In genomic region chr2:105573490-105573889, GRCh38 we compare ENCODE assay signal across 25 cellular contexts.
DNase-seq lines count a peak whose midpoint lies in the region; ATAC-seq, FAIRE-seq and TF ChIP-seq lines count a peak whose summit lies in the region.
"Had no signal": no experiment of that assay in that cellular context is flagged by ENCODE, and none has a peak within 500 bp of the region (broad histone marks: within the 10 kb centered on the region; RNA-seq: fewer than 3 reads in every experiment).

No MANE protein-coding gene starts in this region.

- dilution Hi-C loops in keratinocyte (cut with MboI; ENCODE audit: extremely low pct_ligation_motif_present, low sequenced_read_pairs), result loop anchor here (25.0 kb wide), 1 partner anchor 189 kb away; no protein-coding TSS in a partner anchor

- TF ChIP-seq EP300 in transverse colon (IDR thresholded peaks at IDR 0.05; ENCODE audit: low read depth), result no peak

- H3K27me3 ChIP-seq in keratinocyte (ENCODE audit: control insufficient read depth, extremely low read depth, insufficient read depth, low read length) (no peaks in the 10 kb centered on the region), transverse colon (no peaks in the 10 kb centered on the region)
- H3K27me3 ChIP-seq: brain microvascular endothelial cell, colonic mucosa, neural progenitor cell, vagina had no signal

- TF ChIP-seq CTCF in keratinocyte (optimal IDR thresholded peaks at IDR 0.05 in 1 of 3, IDR thresholded peaks at IDR 0.05 in 1 of 3, conservative IDR thresholded peaks at IDR 0.05 in 1 of 3; ENCODE audit: extremely low read depth in 1 of 3, insufficient read depth in 2 of 3, low read length in 3 of 3) (no peak), transverse colon (IDR thresholded peaks at IDR 0.05) (no peak)

- WGBS in transverse colon (ENCODE audit: low coverage in 1 of 2), 2 donors, result 18 to 41% methylated on average over 2 to 5 of the region's 5 CpGs

- peak overlapping the region; percentile 63 for H3K4me3 Mint-ChIP-seq in T-helper 17 cell
- H3K4me3 Mint-ChIP-seq: activated CD4-positive, alpha-beta memory T cell treated with anti-CD3 and anti-CD28 coated beads for 36 hours; endodermal cell; IgD-negative memory B cell; neural progenitor cell had no signal

- H2AFZ ChIP-seq in keratinocyte (ENCODE audit: control insufficient read depth, low read length), result no peak overlapping the region
- H2AFZ ChIP-seq: neural progenitor cell had no signal

- no peak overlapping the region for H3K9ac ChIP-seq in keratinocyte (ENCODE audit: control insufficient read depth, extremely low read depth, insufficient read depth, low read length)
- H3K9ac ChIP-seq: neural progenitor cell had no signal

- H3K4me3 ChIP-seq in keratinocyte (ENCODE audit: control insufficient read depth in 2 of 3, extremely low read depth in 1 of 3, insufficient read depth in 2 of 3, low read depth in 1 of 3, low read length in 3 of 3) (no peak overlapping the region), transverse colon (no peak overlapping the region)
- H3K4me3 ChIP-seq: colonic mucosa, heart left ventricle, left lung, neural progenitor cell, psoas muscle, vagina had no signal

- H3K4me1 ChIP-seq in keratinocyte (ENCODE audit: control insufficient read depth, extremely low read depth, insufficient read depth, low read length), result peaks cover 5% of the 10 kb centered on the region
- H3K4me1 ChIP-seq in transverse colon, result peaks cover 0 to 37% (median 11%) of the 10 kb centered on the region in 4 donors
- H3K4me1 ChIP-seq: left lung, psoas muscle had no signal

- no peak for FAIRE-seq in keratinocyte (lab: Jason Lieb, UNC)

- peaks cover 6% of the 10 kb centered on the region for H3K36me3 Mint-ChIP-seq in T-helper 17 cell (ENCODE audit: low read depth)
- H3K36me3 Mint-ChIP-seq: activated CD4-positive, alpha-beta memory T cell treated with anti-CD3 and anti-CD28 coated beads for 36 hours; IgD-negative memory B cell; neural progenitor cell had no signal

- H3K9me3 ChIP-seq in T-helper 17 cell (ENCODE audit: control insufficient read depth, low read length, poor library complexity, severe bottlenecking), result no peaks in the 10 kb centered on the region
- no peaks in the 10 kb centered on the region for H3K9me3 ChIP-seq in keratinocyte (ENCODE audit: control insufficient read depth, low read depth, low read length)
- no peaks in the 10 kb centered on the region for H3K9me3 ChIP-seq in transverse colon
- H3K9me3 ChIP-seq: colonic mucosa, heart left ventricle, left lung, psoas muscle, vagina had no signal

- peak; percentile 33 for DNase-seq in activated effector memory CD4-positive, alpha-beta T cell treated with anti-CD3 and anti-CD28 coated beads, Interleukin-2, amount 50 U/mL, for 16 hours
- DNase-seq in activated effector memory CD4-positive, alpha-beta T cell treated with Interleukin-2 at 50 U/mL for 16 hours, result no peak
- no peak for DNase-seq in T-helper 17 cell
- no peak for DNase-seq in keratinocyte (ENCODE audit: low read depth, low spot score)
- DNase-seq in transverse colon, result no peak
- no peak for DNase-seq in T-helper 9 cell
- DNase-seq: ACHN; activated CD4-positive, alpha-beta memory T cell treated with anti-CD3 and anti-CD28 coated beads for 36 hours; brain microvascular endothelial cell; colonic mucosa; endodermal cell; GDM1; heart left ventricle; left lung; NCI-H187; NCI-H2227 treated with DMSO at 0.1 percent for 48 hours; psoas muscle; stimulated activated CD8-positive, alpha-beta memory T cell treated with anti-CD3 and anti-CD28 coated beads, Interleukin-4, amount 100 ng/mL, for 48 hours; WERI-Rb-1 had no signal

- H3K36me3 ChIP-seq in keratinocyte (ENCODE audit: control insufficient read depth in 2 of 2, extremely low read depth in 1 of 2, insufficient read depth in 2 of 2, low read length in 2 of 2) (no peaks in the 10 kb centered on the region), transverse colon (no peaks in the 10 kb centered on the region)
- H3K36me3 ChIP-seq: brain microvascular endothelial cell, colonic mucosa, heart left ventricle, left lung, neural progenitor cell, vagina, WERI-Rb-1 had no signal

- no peaks in the 10 kb centered on the region for H3K79me2 ChIP-seq in keratinocyte (ENCODE audit: control insufficient read depth, insufficient read depth, low read length)

- peak overlapping the region; percentile 82 for H3K27ac Mint-ChIP-seq in T-helper 17 cell
- H3K27ac Mint-ChIP-seq: activated CD4-positive, alpha-beta memory T cell treated with anti-CD3 and anti-CD28 coated beads for 36 hours; endodermal cell; IgD-negative memory B cell; neural progenitor cell had no signal

- H3K27ac ChIP-seq in keratinocyte (ENCODE audit: control insufficient read depth, insufficient read depth, low read length) (no peak overlapping the region), transverse colon (peak overlapping the region; percentile 10 to 39 (median 26))
- H3K27ac ChIP-seq: brain microvascular endothelial cell, C4-2B, colonic mucosa, heart left ventricle, left lung, neural progenitor cell, psoas muscle, vagina, WERI-Rb-1 had no signal

- peaks cover 29% of the 10 kb centered on the region for H3K27me3 Mint-ChIP-seq in T-helper 17 cell

- H3K4me1 Mint-ChIP-seq in T-helper 17 cell, result peaks cover 33% of the 10 kb centered on the region

- TF ChIP-seq POLR2A in transverse colon (IDR thresholded peaks at IDR 0.05), result no peak

- in situ Hi-C loops in transverse colon (cut with MboI; ENCODE audit: low pct_ligation_motif_present in 1 of 4, low pct_unique_long_range_greater_than_20kb in 1 of 4, low sequenced_read_pairs in 3 of 4), result loop anchor here in 1 of 4 donors (25.0 kb wide), 1 partner anchor 314 kb away; no protein-coding TSS in a partner anchor

- no peaks in the 10 kb centered on the region for H4K20me1 ChIP-seq in keratinocyte (ENCODE audit: control insufficient read depth, extremely low read depth, insufficient read depth, low read length)

- ATAC-seq in T-helper 17 cell, result peak; percentile 35
- no peak for ATAC-seq in GM21515 (IDR thresholded peaks at IDR 0.05; ENCODE audit: unreplicated experiment)
- no peak for ATAC-seq in HG03280 (IDR thresholded peaks at IDR 0.05; ENCODE audit: unreplicated experiment)
- ATAC-seq: heart left ventricle, left lung, psoas muscle had no signal

- H3K9me1 ChIP-seq in keratinocyte (ENCODE audit: control insufficient read depth, extremely low read depth, insufficient read depth, low read length), result no peaks in the 10 kb centered on the region

- peak overlapping the region; percentile 38 for H3K4me2 ChIP-seq in keratinocyte (ENCODE audit: control insufficient read depth, extremely low read depth, insufficient read depth, low read depth, low read length)
- H3K4me2 ChIP-seq: neural progenitor cell had no signal

- intact Hi-C loops in transverse colon (cut with DNase I; ENCODE audit: low total_unique reads), result loop anchor here (10.0 kb wide), 1 partner anchor 531 kb away; no protein-coding TSS in a partner anchor
